In genomic region chr3:172520332-172520831, GRCh38 we compare ENCODE assay signal across 8 cellular contexts. TPM values are rescaled to one million over a fixed set of nuclear protein-coding genes. Genes with fewer than 3 reads are reported as not detected.
A peak's percentile ranks its signal among the peaks of the same experiment; 100 is the strongest.
DNase-seq lines count a peak whose midpoint lies in the region; ATAC-seq and TF ChIP-seq lines count a peak whose summit lies in the region.

No MANE protein-coding gene starts in this region.

- peak overlapping the region; percentile 76 for H3K4me3 Mint-ChIP-seq in Calu3 (ENCODE audit: low read depth, unreplicated experiment)
- H3K4me3 Mint-ChIP-seq in endothelial cell (ENCODE audit: unreplicated experiment): peak overlapping the region; percentile 92
- H3K4me3 Mint-ChIP-seq in stimulated activated naive B cell treated with anti-CD40 and anti-IgM and Interleukin-4, amounts not matched to agents 10 μg/mL and 1 μg/mL and 100 μg/mL, for 72 hours: peak overlapping the region; percentile 30 to 57

- peak; percentile 72 to 75 for ATAC-seq in stimulated activated naive B cell treated with anti-CD40 and anti-IgM and Interleukin-4, amounts not matched to agents 10 μg/mL and 1 μg/mL and 100 μg/mL, for 72 hours (replicated peaks)

- intact Hi-C loops in Calu3 (cut with micrococcal nuclease; ENCODE audit: unreplicated experiment): no loop called here

- TF ChIP-seq CTCF in Calu3 (IDR thresholded peaks at IDR 0.05; ENCODE audit: unreplicated experiment) (no peak), GM20000 (IDR thresholded peaks at IDR 0.05; ENCODE audit: extremely low read depth, missing control alignments) (no peak), endothelial cell (IDR thresholded peaks at IDR 0.05; ENCODE audit: unreplicated experiment) (no peak)

- H3K9me3 Mint-ChIP-seq in Calu3 (ENCODE audit: low read depth, unreplicated experiment) (no peaks in the 10 kb centered on the region), endothelial cell (ENCODE audit: unreplicated experiment) (no peaks in the 10 kb centered on the region)
- no peaks in the 10 kb centered on the region for H3K9me3 Mint-ChIP-seq in stimulated activated naive B cell treated with anti-CD40 and anti-IgM and Interleukin-4, amounts not matched to agents 10 μg/mL and 1 μg/mL and 100 μg/mL, for 72 hours

- H3K27me3 Mint-ChIP-seq in Calu3 (ENCODE audit: unreplicated experiment) (no peaks in the 10 kb centered on the region), endothelial cell (ENCODE audit: unreplicated experiment) (peaks cover 8% of the 10 kb centered on the region)
- no peaks in the 10 kb centered on the region for H3K27me3 Mint-ChIP-seq in stimulated activated naive B cell treated with anti-CD40 and anti-IgM and Interleukin-4, amounts not matched to agents 10 μg/mL and 1 μg/mL and 100 μg/mL, for 72 hours

- CTCF ChIA-PET in Calu3 (lab: Charles Lee): interaction anchor here (1.1 to 4.4 kb wide), 2 partner anchors 9 to 75 kb away, joined by 3 to 36 read pairs; no protein-coding TSS in a partner anchor

- DNase-seq in Calu3 (no peak), GM20000 (ENCODE audit: low spot score) (peak; percentile 16), HT-29 (ENCODE audit: low spot score) (peak; percentile 51), endothelial cell (ENCODE audit: low spot score) (no peak), NCI-H345 (lab: John Stamatoyannopoulos, UW) (no peak), NCI-H748 treated with DMSO at 0.1 percent for 48 hours (lab: John Stamatoyannopoulos, UW) (no peak), SIG-M5 treated with dmso at 0.1 percent for 504 hours (lab: John Stamatoyannopoulos, UW; ENCODE audit: unreplicated experiment) (no peak)
- DNase-seq in stimulated activated naive B cell treated with anti-CD40 and anti-IgM and Interleukin-4, amounts not matched to agents 10 μg/mL and 1 μg/mL and 100 μg/mL, for 72 hours: no peak

- H3K4me1 Mint-ChIP-seq in Calu3 (ENCODE audit: low read depth, unreplicated experiment) (peaks cover 60% of the 10 kb centered on the region), endothelial cell (ENCODE audit: unreplicated experiment) (peaks cover 71% of the 10 kb centered on the region)
- peaks cover 37 to 69% of the 10 kb centered on the region in 2 donors for H3K4me1 Mint-ChIP-seq in stimulated activated naive B cell treated with anti-CD40 and anti-IgM and Interleukin-4, amounts not matched to agents 10 μg/mL and 1 μg/mL and 100 μg/mL, for 72 hours

- H3K36me3 Mint-ChIP-seq in Calu3 (ENCODE audit: insufficient read depth, unreplicated experiment) (peaks cover 20% of the 10 kb centered on the region), endothelial cell (ENCODE audit: low read depth, unreplicated experiment) (peaks cover 23% of the 10 kb centered on the region)
- H3K36me3 Mint-ChIP-seq in stimulated activated naive B cell treated with anti-CD40 and anti-IgM and Interleukin-4, amounts not matched to agents 10 μg/mL and 1 μg/mL and 100 μg/mL, for 72 hours: peaks cover 0 to 7% of the 10 kb centered on the region in 2 donors

- H3K27ac Mint-ChIP-seq in Calu3 (ENCODE audit: unreplicated experiment) (no peak overlapping the region), endothelial cell (ENCODE audit: unreplicated experiment) (no peak overlapping the region)
- no peak overlapping the region for H3K27ac Mint-ChIP-seq in stimulated activated naive B cell treated with anti-CD40 and anti-IgM and Interleukin-4, amounts not matched to agents 10 μg/mL and 1 μg/mL and 100 μg/mL, for 72 hours

- no TSS peak for BruUV-seq in Calu3 (replicated peaks; lab: Mats Ljungman, UMichigan)

RNA-seq across cellular contexts. Expression of gene TNFSF10, which starts 2.8 kb away (rescaled TPM):
- total RNA-seq in Calu3 (2022) (41.4 and 58.7 TPM in 2 replicates), endothelial cell (ENCODE audit: unreplicated experiment) (94.1 TPM)
- 14.8 and 14.9 TPM in 2 replicates for total RNA-seq in HT-29 (2014; rRNA removed; shearing (Covaris generic))

Comparison
In these comparisons a context has a peak if more than half of its experiments do, and no peak if none do; other contexts are left out.
1. DNase-seq: peak in GM20000 (single experiment) and HT-29 (single experiment); none in Calu3 (single experiment), endothelial cell (single experiment), stimulated activated naive B cell treated with anti-CD40 and anti-IgM and Interleukin-4, amounts not matched to agents 10 μg/mL and 1 μg/mL and 100 μg/mL, for 72 hours (single experiment), NCI-H345 (single experiment), NCI-H748 treated with DMSO at 0.1 percent for 48 hours (single experiment) and SIG-M5 treated with dmso at 0.1 percent for 504 hours (single experiment).
2. Peak in every context shown above with its lines, with median percentiles within 50 percentile points of each other: H3K4me3 Mint-ChIP-seq.